16 cellular contexts compared by ENCODE assay signal in genomic region chr12:114408415-114408814, GRCh38. TPM values are rescaled to one million over a fixed set of nuclear protein-coding genes. Genes with fewer than 3 reads are reported as not detected.
A peak's percentile ranks its signal among the peaks of the same experiment; 100 is the strongest.
DNase-seq lines count a peak whose midpoint lies in the region; ATAC-seq and TF ChIP-seq lines count a peak whose summit lies in the region.
"Had no signal": no experiment of that assay in that cellular context is flagged by ENCODE, and none has a peak within 500 bp of the region (broad histone marks: within the 10 kb centered on the region; RNA-seq: fewer than 3 reads in every experiment).

No MANE protein-coding gene starts in this region.

- H3K4me3 ChIP-seq in breast epithelium (peak overlapping the region; percentile 42 to 74 (median 53)), mammary epithelial cell (replicated peaks in 1 of 3; ENCODE audit: insufficient read depth in 1 of 3, low read depth in 2 of 3, low read length in 3 of 3) (no peak overlapping the region), iPS-15b (ENCODE audit: low read depth, low read length) (peak overlapping the region; percentile 16), thoracic aorta (peak overlapping the region; percentile 69)
- H3K4me3 ChIP-seq: GM12878 had no signal

- intact Hi-C loops in breast epithelium (cut with DNase I; ENCODE audit: low total_unique reads) (no loop called here), mammary epithelial cell (cut with micrococcal nuclease) (no loop called here)

- H3K4me3 Mint-ChIP-seq in activated T-helper 17 cell treated with anti-CD3 and anti-CD28 coated beads, Interleukin-2, amount 50 U/mL, for 72 hours, result peak overlapping the region; percentile 35
- H3K4me3 Mint-ChIP-seq: neural crest cell had no signal

- no peak for ATAC-seq in activated T-helper 17 cell treated with anti-CD3 and anti-CD28 coated beads, Interleukin-2, amount 50 U/mL, for 72 hours (replicated peaks)
- ATAC-seq in thoracic aorta (ENCODE audit: insufficient number of reproducible peaks, low FRiP score, low read depth) (no peak), GM19395 (IDR thresholded peaks at IDR 0.05; ENCODE audit: unreplicated experiment) (no peak), HG02970 (IDR thresholded peaks at IDR 0.05; ENCODE audit: low FRiP score, unreplicated experiment) (no peak)
- ATAC-seq: GM12878, left colon had no signal

- TF ChIP-seq POLR2A in breast epithelium (IDR thresholded peaks at IDR 0.05), result no peak

- TF ChIP-seq CTCF in breast epithelium (IDR thresholded peaks at IDR 0.05), result no peak
- TF ChIP-seq CTCF in mammary epithelial cell (conservative IDR thresholded peaks at IDR 0.05 in 1 of 2, IDR thresholded peaks at IDR 0.05 in 1 of 2; ENCODE audit: extremely low read depth in 1 of 2, insufficient read depth in 1 of 2, low read depth in 1 of 2, low read length in 2 of 2), result no peak
- TF ChIP-seq CTCF in thoracic aorta (IDR thresholded peaks at IDR 0.05), result no peak

- CTCF ChIA-PET in mammary epithelial cell (lab: Charles Lee; ENCODE audit: low non-redundant PET), result no interaction called here

- H3K27me3 ChIP-seq in breast epithelium (peaks cover 0 to 96% of the 10 kb centered on the region in 2 donors), mammary epithelial cell (ENCODE audit: insufficient read depth, low read length) (peaks cover 60% of the 10 kb centered on the region), iPS-15b (ENCODE audit: control insufficient read depth, insufficient read depth, low read length) (peaks cover 100% of the 10 kb centered on the region), thoracic aorta (replicated peaks; ENCODE audit: insufficient read depth) (peaks cover 27% of the 10 kb centered on the region)

- H3K4me1 Mint-ChIP-seq in activated T-helper 17 cell treated with anti-CD3 and anti-CD28 coated beads, Interleukin-2, amount 50 U/mL, for 72 hours, result peaks cover 7% of the 10 kb centered on the region
- H3K4me1 Mint-ChIP-seq: neural crest cell had no signal

- H3K9me3 ChIP-seq in breast epithelium, result no peaks in the 10 kb centered on the region
- no peaks in the 10 kb centered on the region for H3K9me3 ChIP-seq in mammary epithelial cell (replicated peaks; ENCODE audit: insufficient read depth, low read length)
- H3K9me3 ChIP-seq in iPS-15b (ENCODE audit: control insufficient read depth, insufficient read depth, low read length), result no peaks in the 10 kb centered on the region
- H3K9me3 ChIP-seq in thoracic aorta, result no peaks in the 10 kb centered on the region
- H3K9me3 ChIP-seq: tibial artery had no signal

- BruUV-seq in mammary epithelial cell (replicated peaks; lab: Mats Ljungman, UMichigan), result no TSS peak

- H3K9ac ChIP-seq in mammary epithelial cell (ENCODE audit: insufficient read depth, low read length) (no peak overlapping the region), iPS-15b (ENCODE audit: low read depth, low read length) (no peak overlapping the region)

- H3K9me3 Mint-ChIP-seq in activated T-helper 17 cell treated with anti-CD3 and anti-CD28 coated beads, Interleukin-2, amount 50 U/mL, for 72 hours, result peaks cover 4% of the 10 kb centered on the region
- H3K9me3 Mint-ChIP-seq: neural crest cell had no signal

- H3K27ac Mint-ChIP-seq in activated T-helper 17 cell treated with anti-CD3 and anti-CD28 coated beads, Interleukin-2, amount 50 U/mL, for 72 hours, result no peak overlapping the region

- dilution Hi-C loops in mammary epithelial cell (cut with HindIII; ENCODE audit: low sequenced_read_pairs), result no loop called here

- no peaks in the 10 kb centered on the region for H4K20me1 ChIP-seq in mammary epithelial cell (ENCODE audit: insufficient read depth, low read length)

- DNase-seq in breast epithelium (ENCODE audit: low spot score in 2 of 2) (no peak), mammary epithelial cell (no peak), thoracic aorta (ENCODE audit: low spot score) (no peak), T-helper 2 cell (no peak)
- DNase-seq: effector memory CD4-positive, alpha-beta T cell; left colon; NCI-H1105; NCI-H226; tibial artery; WERI-Rb-1 had no signal

- H3K36me3 ChIP-seq in breast epithelium (no peaks in the 10 kb centered on the region), mammary epithelial cell (ENCODE audit: insufficient read depth, low read length) (no peaks in the 10 kb centered on the region), iPS-15b (ENCODE audit: control insufficient read depth, insufficient read depth, low read length) (no peaks in the 10 kb centered on the region), thoracic aorta (no peaks in the 10 kb centered on the region)
- H3K36me3 ChIP-seq: tibial artery, WERI-Rb-1 had no signal

- in situ Hi-C loops in mammary epithelial cell (cut with MboI; ENCODE audit: low sequenced_read_pairs in 2 of 2), result no loop called here

- WGBS in mammary epithelial cell (ENCODE audit: low coverage, missing lambda C conversion rate), result 23% methylated on average over 7 of the region's 19 CpGs

- no peaks in the 10 kb centered on the region for H3K36me3 Mint-ChIP-seq in activated T-helper 17 cell treated with anti-CD3 and anti-CD28 coated beads, Interleukin-2, amount 50 U/mL, for 72 hours (ENCODE audit: low read depth)

- H3K27ac ChIP-seq in breast epithelium, result peak overlapping the region; percentile 67 to 93
- no peak overlapping the region for H3K27ac ChIP-seq in mammary epithelial cell (ENCODE audit: insufficient read depth, low read depth, low read length)
- no peak overlapping the region for H3K27ac ChIP-seq in thoracic aorta
- H3K27ac ChIP-seq: tibial artery, WERI-Rb-1 had no signal

- H3K27me3 Mint-ChIP-seq in activated T-helper 17 cell treated with anti-CD3 and anti-CD28 coated beads, Interleukin-2, amount 50 U/mL, for 72 hours, result peaks cover 79% of the 10 kb centered on the region

- H3K79me2 ChIP-seq in mammary epithelial cell (ENCODE audit: insufficient read depth, low read length), result no peaks in the 10 kb centered on the region

- H3K4me1 ChIP-seq in breast epithelium (no peaks in the 10 kb centered on the region), mammary epithelial cell (ENCODE audit: insufficient read depth, low read length) (no peaks in the 10 kb centered on the region), iPS-15b (ENCODE audit: control insufficient read depth, insufficient read depth, low read length) (peaks cover 5% of the 10 kb centered on the region), thoracic aorta (ENCODE audit: control insufficient read depth in 1 of 2, low read depth in 2 of 2) (peaks cover 7 to 29% of the 10 kb centered on the region in 2 donors)

- H3K4me2 ChIP-seq in mammary epithelial cell (ENCODE audit: insufficient read depth, low read depth, low read length), result no peak overlapping the region

- H2AFZ ChIP-seq in mammary epithelial cell (ENCODE audit: low read depth, low read length), result no peak overlapping the region

RNA-seq across cellular contexts. Expression of gene TBX5, which starts 2.5 kb away (rescaled TPM):
- total RNA-seq in breast epithelium (10 to 100 TPM in 1 of 3 donors, 1 to 10 TPM in 2; 2.2 to 10.2 (median 6.2) TPM), mammary epithelial cell (not detected), thoracic aorta (1 to 10 TPM in 1 of 2 donors, under 1 TPM in 1; 0.21 to 1.5 TPM)
- not detected for polyA plus RNA-seq in mammary epithelial cell
- not detected for polyA minus RNA-seq in mammary epithelial cell
- total RNA-seq in activated T-helper 17 cell treated with anti-CD3 and anti-CD28 coated beads, Interleukin-2, amount 50 U/mL, for 72 hours, result not detected
- total RNA-seq: GM12878, left colon, neural crest cell had no signal

Comparison
In these comparisons a context has a peak if more than half of its experiments do, and no peak if none do; other contexts are left out.
1. H3K27ac ChIP-seq: peak in breast epithelium (2 of 2); none in mammary epithelial cell (single experiment) and thoracic aorta (0 of 2).
2. H3K4me3 ChIP-seq: peak in breast epithelium (3 of 3), iPS-15b (single experiment) and thoracic aorta (single experiment); none in mammary epithelial cell (0 of 3).